ENCODE assay signal across 2 cellular contexts in genomic region chr4:73445383-73446335, GRCh38.
TF ChIP-seq lines count a peak whose summit lies in the region.

No MANE protein-coding gene starts in this region.

TF ChIP-seq in GM23338, 12 proteins besides CTCF, POLR2A, EP300 and RAD21:
- TF ChIP-seq ETS1 (IDR thresholded peaks at IDR 0.05) (no peak), EZH2phosphoT487 (IDR thresholded peaks at IDR 0.05; ENCODE audit: unreplicated experiment) (no peak), EZH2 (IDR thresholded peaks at IDR 0.05; ENCODE audit: low read depth, unreplicated experiment) (no peak), ZNF462 (CRISPR knock-in tag; IDR thresholded peaks at IDR 0.05) (no peak), STAT1 (IDR thresholded peaks at IDR 0.05; ENCODE audit: unreplicated experiment) (no peak), NANOG (IDR thresholded peaks at IDR 0.05; ENCODE audit: borderline replicate concordance) (no peak), ZNF331 (CRISPR knock-in tag; IDR thresholded peaks at IDR 0.05; ENCODE audit: low read depth) (no peak), CREB1 (CRISPR knock-in tag; IDR thresholded peaks at IDR 0.05; ENCODE audit: low read depth) (no peak), REST (IDR thresholded peaks at IDR 0.05; ENCODE audit: unreplicated experiment) (no peak), POLR2AphosphoS5 (IDR thresholded peaks at IDR 0.05; ENCODE audit: low read depth) (no peak), JUNB (IDR thresholded peaks at IDR 0.05; ENCODE audit: unreplicated experiment) (no peak), ZNF114 (CRISPR knock-in tag; IDR thresholded peaks at IDR 0.05) (no peak)

TF ChIP-seq in HepG2, 621 proteins besides CTCF, POLR2A, EP300 and RAD21 (continues in another document):
- TF ChIP-seq ZNF362 (CRISPR knock-in tag; IDR thresholded peaks at IDR 0.05; ENCODE audit: borderline replicate concordance): no peak
- no peak for TF ChIP-seq CREB3 (CRISPR knock-in tag; IDR thresholded peaks at IDR 0.05)
- no peak for TF ChIP-seq REST (IDR thresholded peaks at IDR 0.05; ENCODE audit: borderline replicate concordance in 1 of 2, low read depth in 1 of 2, low read length in 2 of 2)
- TF ChIP-seq ZNF790 (CRISPR knock-in tag; IDR thresholded peaks at IDR 0.05; ENCODE audit: borderline replicate concordance): 0 out of 2 replicates have a peak, but pooled peaks have one; percentile 43
- no peak for TF ChIP-seq PAX8 (CRISPR knock-in tag; IDR thresholded peaks at IDR 0.05; ENCODE audit: borderline replicate concordance)
- TF ChIP-seq MEF2D (CRISPR knock-in tag; IDR thresholded peaks at IDR 0.05): no peak
- TF ChIP-seq PHF8 (CRISPR knock-in tag; IDR thresholded peaks at IDR 0.05): peak; percentile 14
- 0 out of 2 replicates have a peak, but pooled peaks have one; percentile 14 for TF ChIP-seq HOXA5 (CRISPR knock-in tag; IDR thresholded peaks at IDR 0.05)
- no peak for TF ChIP-seq ZNF749 (CRISPR knock-in tag; IDR thresholded peaks at IDR 0.05; ENCODE audit: borderline replicate concordance)
- no peak for TF ChIP-seq PHF5A (CRISPR knock-in tag; IDR thresholded peaks at IDR 0.05; ENCODE audit: low read depth, unreplicated experiment)
- no peak for TF ChIP-seq ZNF383 (CRISPR knock-in tag; IDR thresholded peaks at IDR 0.05; ENCODE audit: borderline replicate concordance)
- no peak for TF ChIP-seq ZNF770 (CRISPR knock-in tag; IDR thresholded peaks at IDR 0.05)
- TF ChIP-seq AHR (CRISPR knock-in tag; IDR thresholded peaks at IDR 0.05): no peak
- TF ChIP-seq SAFB2 (CRISPR knock-in tag; IDR thresholded peaks at IDR 0.05; ENCODE audit: borderline replicate concordance, low read depth): no peak
- 0 out of 2 replicates have a peak, but pooled peaks have one; percentile 32 for TF ChIP-seq E2F1 (CRISPR knock-in tag; IDR thresholded peaks at IDR 0.05)
- no peak for TF ChIP-seq CCDC6 (CRISPR knock-in tag; IDR thresholded peaks at IDR 0.05)
- TF ChIP-seq ZNF75D (CRISPR knock-in tag; IDR thresholded peaks at IDR 0.05; ENCODE audit: borderline replicate concordance): no peak
- no peak for TF ChIP-seq KMT2A (CRISPR knock-in tag; IDR thresholded peaks at IDR 0.05)
- TF ChIP-seq GTF2F1 (IDR thresholded peaks at IDR 0.05; ENCODE audit: low read length): no peak
- no peak for TF ChIP-seq DMTF1 (CRISPR knock-in tag; IDR thresholded peaks at IDR 0.05)
- TF ChIP-seq ZSCAN31 (CRISPR knock-in tag; IDR thresholded peaks at IDR 0.05; ENCODE audit: low read depth): 0 out of 2 replicates have a peak, but pooled peaks have one; percentile 28
- no peak for TF ChIP-seq ZNF850 (CRISPR knock-in tag; conservative IDR thresholded peaks at IDR 0.05)
- no peak for TF ChIP-seq PPARG (CRISPR knock-in tag; conservative IDR thresholded peaks at IDR 0.05)
- TF ChIP-seq RBM22 (optimal IDR thresholded peaks at IDR 0.05; ENCODE audit: low read length): peak; percentile 87
- TF ChIP-seq ZNF441 (CRISPR knock-in tag; IDR thresholded peaks at IDR 0.05; ENCODE audit: borderline replicate concordance): 0 out of 2 replicates have a peak, but pooled peaks have one; percentile 27
- TF ChIP-seq CREB1 (IDR thresholded peaks at IDR 0.05): no peak
- 0 out of 2 replicates have a peak, but pooled peaks have one; percentile 17 for TF ChIP-seq CREB1 (CRISPR knock-in tag; IDR thresholded peaks at IDR 0.05)
- 0 out of 2 replicates have a peak, but pooled peaks have one; percentile 8 for TF ChIP-seq ZNF124 (CRISPR knock-in tag; IDR thresholded peaks at IDR 0.05)
- TF ChIP-seq ISL2 (CRISPR knock-in tag; IDR thresholded peaks at IDR 0.05): 0 out of 2 replicates have a peak, but pooled peaks have one; percentile 6
- no peak for TF ChIP-seq ZUFSP (CRISPR knock-in tag; IDR thresholded peaks at IDR 0.05; ENCODE audit: borderline replicate concordance)
- no peak for TF ChIP-seq ZFP36L1 (CRISPR knock-in tag; IDR thresholded peaks at IDR 0.05)
- TF ChIP-seq RFXAP (CRISPR knock-in tag; IDR thresholded peaks at IDR 0.05; ENCODE audit: borderline replicate concordance): no peak
- no peak for TF ChIP-seq ZNF280D (CRISPR knock-in tag; IDR thresholded peaks at IDR 0.05)
- TF ChIP-seq ZBTB4 (CRISPR knock-in tag; IDR thresholded peaks at IDR 0.05; ENCODE audit: borderline replicate concordance): no peak
- TF ChIP-seq KLF12 (CRISPR knock-in tag; IDR thresholded peaks at IDR 0.05; ENCODE audit: borderline replicate concordance): 0 out of 2 replicates have a peak, but pooled peaks have one; percentile 26
- peak; percentile 46; the same call in 1 of the 2 replicates for TF ChIP-seq POLR2G (IDR thresholded peaks at IDR 0.05; ENCODE audit: low read depth, low read length)
